Comparison of ENCODE assay signal across 12 cellular contexts in the genomic region with DNA sequence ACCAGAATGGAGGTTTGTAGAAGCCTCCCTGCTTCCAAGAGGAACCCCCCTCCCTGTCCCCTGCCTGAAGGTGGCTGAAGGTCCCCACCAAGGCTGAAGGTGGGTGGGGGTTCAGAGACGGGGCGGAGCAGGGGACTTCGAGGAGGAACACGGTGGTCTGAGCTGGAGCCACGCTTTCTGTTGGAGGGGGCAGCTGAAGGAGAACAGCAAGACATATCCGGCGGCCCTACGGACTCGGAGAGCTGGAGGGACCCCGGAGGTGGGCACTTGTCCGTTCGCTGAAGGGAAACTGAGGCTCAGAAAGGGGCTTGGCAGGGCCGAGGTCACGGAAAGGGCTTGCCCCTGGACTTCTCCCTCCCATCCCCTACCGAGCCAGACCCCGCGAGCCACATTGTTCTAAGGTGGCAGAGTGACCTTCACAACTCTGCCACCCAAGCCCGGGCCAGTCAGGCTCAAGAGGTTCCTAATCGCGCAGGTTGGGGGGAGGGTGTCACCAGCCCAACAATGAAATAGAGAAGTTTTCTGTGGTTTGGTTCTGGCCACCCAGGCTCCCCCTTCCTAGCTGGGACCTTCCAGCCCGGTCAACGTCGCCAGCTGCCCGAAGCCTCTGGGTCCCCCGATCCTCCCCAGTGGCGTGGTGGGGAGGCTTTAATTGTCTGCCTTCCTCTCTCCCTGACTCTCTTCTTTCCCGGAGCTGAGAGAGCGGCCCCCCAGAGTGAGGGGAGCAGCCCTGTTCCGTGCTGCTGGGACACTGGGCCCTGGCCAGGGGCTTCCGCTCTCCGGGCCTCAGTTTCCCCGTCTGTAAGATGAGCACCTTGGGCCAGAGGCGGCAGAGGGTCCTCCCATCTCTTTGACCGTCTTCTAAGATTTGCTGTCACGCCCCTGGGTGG. TPM values are rescaled to one million over a fixed set of nuclear protein-coding genes. Genes with fewer than 3 reads are reported as not detected.
DNase-seq lines count a peak whose midpoint lies in the region; ATAC-seq, FAIRE-seq and TF ChIP-seq lines count a peak whose summit lies in the region.
"Had no signal": no experiment of that assay in that cellular context is flagged by ENCODE, and none has a peak within 500 bp of the region (broad histone marks: within the 10 kb centered on the region; RNA-seq: fewer than 3 reads in every experiment).

No MANE protein-coding gene starts in this region.

- H3K27me3 ChIP-seq in MM.1S (replicated peaks; ENCODE audit: insufficient read depth, low read length), result peaks cover 72% of the 10 kb centered on the region
- peaks cover 61% of the 10 kb centered on the region for H3K27me3 ChIP-seq in effector memory CD4-positive, alpha-beta T cell (replicated peaks; ENCODE audit: control insufficient read depth, insufficient read depth, low read length, poor library complexity, severe bottlenecking)

- DNase-seq in activated CD8-positive, alpha-beta T cell treated with anti-CD3 and anti-CD28 coated beads for 36 hours, result peak; percentile 20
- DNase-seq in activated CD8-positive, alpha-beta T cell treated with anti-CD3 and anti-CD28 coated beads, Interleukin-2, amount 10 ng/mL, durations not matched to agents 7 days and 5 days, result no peak
- DNase-seq in MM.1S (no peak), RCC 7860 (ENCODE audit: low spot score) (no peak), foreskin melanocyte (no peak), NCI-H2196 treated with DMSO at 0.1 percent for 48 hours (lab: John Stamatoyannopoulos, UW; ENCODE audit: unreplicated experiment) (no peak)
- no peak for DNase-seq in effector memory CD4-positive, alpha-beta T cell
- no peak for DNase-seq in stimulated activated effector memory CD8-positive, alpha-beta T cell treated with anti-CD3 and anti-CD28 coated beads, Interleukin-12 subunit alpha, Interleukin-12 subunit beta, amount 100 ng/mL, for 72 hours (ENCODE audit: low spot score in 2 of 2)
- DNase-seq: NCI-H1105; stimulated activated CD4-positive, alpha-beta T cell treated with anti-CD3 and anti-CD28 coated beads, Interleukin-1b, Interleukin-23, amount 100 ng/mL, for 48 hours; SW 1271 had no signal

- H3K27me3 Mint-ChIP-seq in activated CD8-positive, alpha-beta T cell treated with anti-CD3 and anti-CD28 coated beads for 36 hours, result peaks cover 44% of the 10 kb centered on the region
- H3K27me3 Mint-ChIP-seq in activated CD8-positive, alpha-beta T cell treated with anti-CD3 and anti-CD28 coated beads, Interleukin-2, amount 10 ng/mL, durations not matched to agents 7 days and 5 days (ENCODE audit: low read depth), result peaks cover 48% of the 10 kb centered on the region

- H3K4me1 ChIP-seq in MM.1S (ENCODE audit: low read length), result peaks cover 15% of the 10 kb centered on the region
- H3K4me1 ChIP-seq in effector memory CD4-positive, alpha-beta T cell (ENCODE audit: control insufficient read depth, insufficient read depth, low read length, poor library complexity, severe bottlenecking), result peaks cover 56% of the 10 kb centered on the region

- ATAC-seq in activated CD8-positive, alpha-beta T cell treated with anti-CD3 and anti-CD28 coated beads for 36 hours, result no peak
- no peak for ATAC-seq in activated CD8-positive, alpha-beta T cell treated with anti-CD3 and anti-CD28 coated beads, Interleukin-2, amount 10 ng/mL, durations not matched to agents 7 days and 5 days
- no peak for ATAC-seq in stimulated activated effector memory CD8-positive, alpha-beta T cell treated with anti-CD3 and anti-CD28 coated beads, Interleukin-12 subunit alpha, Interleukin-12 subunit beta, amount 100 ng/mL, for 72 hours

- no peaks in the 10 kb centered on the region for H3K9me3 ChIP-seq in MM.1S (replicated peaks; ENCODE audit: insufficient read depth, low read length)
- H3K9me3 ChIP-seq in effector memory CD4-positive, alpha-beta T cell (ENCODE audit: control insufficient read depth, low read length), result no peaks in the 10 kb centered on the region

- H3K4me3 Mint-ChIP-seq in activated CD8-positive, alpha-beta T cell treated with anti-CD3 and anti-CD28 coated beads for 36 hours, result peak overlapping the region; percentile 60
- no peak overlapping the region for H3K4me3 Mint-ChIP-seq in activated CD8-positive, alpha-beta T cell treated with anti-CD3 and anti-CD28 coated beads, Interleukin-2, amount 10 ng/mL, durations not matched to agents 7 days and 5 days
- peak overlapping the region; percentile 85 for H3K4me3 Mint-ChIP-seq in stimulated activated effector memory CD8-positive, alpha-beta T cell treated with anti-CD3 and anti-CD28 coated beads, Interleukin-12 subunit alpha, Interleukin-12 subunit beta, amount 100 ng/mL, for 72 hours

- H3K4me1 Mint-ChIP-seq in activated CD8-positive, alpha-beta T cell treated with anti-CD3 and anti-CD28 coated beads for 36 hours (ENCODE audit: low read depth), result peaks cover 47% of the 10 kb centered on the region
- peaks cover 37% of the 10 kb centered on the region for H3K4me1 Mint-ChIP-seq in activated CD8-positive, alpha-beta T cell treated with anti-CD3 and anti-CD28 coated beads, Interleukin-2, amount 10 ng/mL, durations not matched to agents 7 days and 5 days (ENCODE audit: low read depth)
- H3K4me1 Mint-ChIP-seq in stimulated activated effector memory CD8-positive, alpha-beta T cell treated with anti-CD3 and anti-CD28 coated beads, Interleukin-12 subunit alpha, Interleukin-12 subunit beta, amount 100 ng/mL, for 72 hours, result peaks cover 40% of the 10 kb centered on the region

- CTCF ChIA-PET in activated CD8-positive, alpha-beta T cell treated with anti-CD3 and anti-CD28 coated beads for 36 hours (lab: Charles Lee), result interaction anchor here (0.9 to 10.0 kb wide), 4 partner anchors 13 to 45 kb away, joined by 3 to 90 read pairs (median 4); a partner anchor contains a TSS
- CTCF ChIA-PET in activated CD8-positive, alpha-beta T cell treated with anti-CD3 and anti-CD28 coated beads, Interleukin-2, amount 10 ng/mL, durations not matched to agents 7 days and 5 days (lab: Charles Lee), result interaction anchor here (1.4 to 3.7 kb wide), 3 partner anchors 19 to 46 kb away, joined by 3 to 15 read pairs (median 7); a partner anchor contains a TSS

- H3K36me3 ChIP-seq in MM.1S (replicated peaks; ENCODE audit: insufficient read depth, low read length), result no peaks in the 10 kb centered on the region
- H3K36me3 ChIP-seq in effector memory CD4-positive, alpha-beta T cell (ENCODE audit: control insufficient read depth, insufficient read depth, low read length), result no peaks in the 10 kb centered on the region

- no peak for FAIRE-seq in RCC 7860 (lab: Jason Lieb, UNC)

- no peak overlapping the region for H2AFZ ChIP-seq in MM.1S (ENCODE audit: low read length)

- no peaks in the 10 kb centered on the region for H3K36me3 Mint-ChIP-seq in activated CD8-positive, alpha-beta T cell treated with anti-CD3 and anti-CD28 coated beads for 36 hours (ENCODE audit: low read depth)
- H3K36me3 Mint-ChIP-seq in activated CD8-positive, alpha-beta T cell treated with anti-CD3 and anti-CD28 coated beads, Interleukin-2, amount 10 ng/mL, durations not matched to agents 7 days and 5 days (ENCODE audit: low read depth), result no peaks in the 10 kb centered on the region
- peaks cover 36% of the 10 kb centered on the region for H3K36me3 Mint-ChIP-seq in stimulated activated effector memory CD8-positive, alpha-beta T cell treated with anti-CD3 and anti-CD28 coated beads, Interleukin-12 subunit alpha, Interleukin-12 subunit beta, amount 100 ng/mL, for 72 hours

- no peaks in the 10 kb centered on the region for H3K9me3 Mint-ChIP-seq in activated CD8-positive, alpha-beta T cell treated with anti-CD3 and anti-CD28 coated beads for 36 hours
- H3K9me3 Mint-ChIP-seq in activated CD8-positive, alpha-beta T cell treated with anti-CD3 and anti-CD28 coated beads, Interleukin-2, amount 10 ng/mL, durations not matched to agents 7 days and 5 days (ENCODE audit: insufficient read depth), result no peaks in the 10 kb centered on the region
- no peaks in the 10 kb centered on the region for H3K9me3 Mint-ChIP-seq in stimulated activated effector memory CD8-positive, alpha-beta T cell treated with anti-CD3 and anti-CD28 coated beads, Interleukin-12 subunit alpha, Interleukin-12 subunit beta, amount 100 ng/mL, for 72 hours

- TF ChIP-seq CTCF in activated CD8-positive, alpha-beta T cell treated with anti-CD3 and anti-CD28 coated beads for 36 hours (IDR thresholded peaks at IDR 0.05), result no peak
- no peak for TF ChIP-seq CTCF in MM.1S (IDR thresholded peaks at IDR 0.05; ENCODE audit: low read length)

- no peak overlapping the region for H3K9ac ChIP-seq in MM.1S (ENCODE audit: low read length)

- H3K4me3 ChIP-seq in MM.1S (ENCODE audit: low read length), result no peak overlapping the region
- peak overlapping the region; percentile 41 for H3K4me3 ChIP-seq in effector memory CD4-positive, alpha-beta T cell (ENCODE audit: insufficient read depth, low read depth, low read length, poor library complexity, severe bottlenecking)

- no peaks in the 10 kb centered on the region for H3K9me2 ChIP-seq in MM.1S (replicated peaks; ENCODE audit: insufficient read depth, low read length)

- no peaks in the 10 kb centered on the region for H3K79me2 ChIP-seq in MM.1S (ENCODE audit: low read length)

- H3F3A ChIP-seq in MM.1S (ENCODE audit: insufficient read depth, low read length), result peaks cover 5% of the 10 kb centered on the region; the same call in 1 of the 2 replicates

- H3K27ac Mint-ChIP-seq in activated CD8-positive, alpha-beta T cell treated with anti-CD3 and anti-CD28 coated beads for 36 hours, result no peak overlapping the region
- no peak overlapping the region for H3K27ac Mint-ChIP-seq in activated CD8-positive, alpha-beta T cell treated with anti-CD3 and anti-CD28 coated beads, Interleukin-2, amount 10 ng/mL, durations not matched to agents 7 days and 5 days
- peak overlapping the region; percentile 93 for H3K27ac Mint-ChIP-seq in stimulated activated effector memory CD8-positive, alpha-beta T cell treated with anti-CD3 and anti-CD28 coated beads, Interleukin-12 subunit alpha, Interleukin-12 subunit beta, amount 100 ng/mL, for 72 hours

- H4K20me1 ChIP-seq in MM.1S (ENCODE audit: insufficient read depth, low read length), result no peaks in the 10 kb centered on the region

- intact Hi-C loops in activated CD8-positive, alpha-beta T cell treated with anti-CD3 and anti-CD28 coated beads for 36 hours (cut with micrococcal nuclease), result no loop called here

- H3K4me2 ChIP-seq in MM.1S (ENCODE audit: low read depth, low read length), result peak overlapping the region; percentile 63; the same call in 1 of the 2 replicates

- POLR2A ChIA-PET in activated CD8-positive, alpha-beta T cell treated with anti-CD3 and anti-CD28 coated beads for 36 hours (lab: Charles Lee), result interaction anchor here (1.5 kb wide), 2 partner anchors 15 to 85 kb away, joined by 4 to 5 read pairs; a partner anchor contains a TSS
- POLR2A ChIA-PET in activated CD8-positive, alpha-beta T cell treated with anti-CD3 and anti-CD28 coated beads, Interleukin-2, amount 10 ng/mL, durations not matched to agents 7 days and 5 days (lab: Charles Lee), result no interaction called here

- no peak overlapping the region for H3K27ac ChIP-seq in MM.1S (ENCODE audit: low read length)
- peak overlapping the region; percentile 4 for H3K27ac ChIP-seq in effector memory CD4-positive, alpha-beta T cell (ENCODE audit: insufficient read depth, low read length, poor library complexity, severe bottlenecking)
- H3K27ac ChIP-seq: C4-2B had no signal

RNA-seq across cellular contexts. Expression of a gene that starts 15.5 kb away (rescaled TPM):
- total RNA-seq in activated CD8-positive, alpha-beta T cell treated with anti-CD3 and anti-CD28 coated beads for 36 hours, result 1 to 10 TPM in 1 of 2 experiments, under 1 TPM in 1; 0.25 to 1.7 TPM
- not detected for total RNA-seq in activated CD8-positive, alpha-beta T cell treated with anti-CD3 and anti-CD28 coated beads, Interleukin-2, amount 10 ng/mL, durations not matched to agents 7 days and 5 days

RNA-seq across cellular contexts. Expression of a gene that starts 18.6 kb away (rescaled TPM):
- total RNA-seq in activated CD8-positive, alpha-beta T cell treated with anti-CD3 and anti-CD28 coated beads for 36 hours, result 100 to 1,000 TPM; 120 to 129 TPM
- total RNA-seq in activated CD8-positive, alpha-beta T cell treated with anti-CD3 and anti-CD28 coated beads, Interleukin-2, amount 10 ng/mL, durations not matched to agents 7 days and 5 days, result 10 to 100 TPM; 85.8 to 88.0 TPM

RNA-seq across cellular contexts. Expression of a gene that starts 56.6 kb away (rescaled TPM):
- total RNA-seq in activated CD8-positive, alpha-beta T cell treated with anti-CD3 and anti-CD28 coated beads for 36 hours, result 10 to 100 TPM; 29.1 TPM
- total RNA-seq in activated CD8-positive, alpha-beta T cell treated with anti-CD3 and anti-CD28 coated beads, Interleukin-2, amount 10 ng/mL, durations not matched to agents 7 days and 5 days, result 10 to 100 TPM; 33.8 to 34.2 TPM
